In genomic region chr7:139937685-139938084, GRCh38 we compare ENCODE assay signal across 1 cellular context.
TF ChIP-seq lines count a peak whose summit lies in the region.

No MANE protein-coding gene starts in this region.

TF ChIP-seq in WTC11, 78 proteins besides CTCF, POLR2A, EP300 and RAD21 (continued from another document):
- no peak for TF ChIP-seq ZBTB43 (CRISPR knock-in tag; IDR thresholded peaks at IDR 0.05)
- TF ChIP-seq FOXK1 (CRISPR knock-in tag; IDR thresholded peaks at IDR 0.05) = no peak
- no peak for TF ChIP-seq ARID4B (CRISPR knock-in tag; IDR thresholded peaks at IDR 0.05; ENCODE audit: borderline replicate concordance)
- TF ChIP-seq NR3C1 (CRISPR knock-in tag; conservative IDR thresholded peaks at IDR 0.05; ENCODE audit: low read depth) = no peak
- no peak for TF ChIP-seq ZMAT4 (CRISPR knock-in tag; IDR thresholded peaks at IDR 0.05)
- no peak for TF ChIP-seq ZNF263 (CRISPR knock-in tag; IDR thresholded peaks at IDR 0.05; ENCODE audit: low read depth)
- no peak for TF ChIP-seq PRDM15 (CRISPR knock-in tag; IDR thresholded peaks at IDR 0.05)
- TF ChIP-seq GABPB1 (CRISPR knock-in tag; IDR thresholded peaks at IDR 0.05) = no peak
- no peak for TF ChIP-seq RORB (CRISPR knock-in tag; IDR thresholded peaks at IDR 0.05)
